Comparison of ENCODE assay signal across 1 cellular context in the genomic region with DNA sequence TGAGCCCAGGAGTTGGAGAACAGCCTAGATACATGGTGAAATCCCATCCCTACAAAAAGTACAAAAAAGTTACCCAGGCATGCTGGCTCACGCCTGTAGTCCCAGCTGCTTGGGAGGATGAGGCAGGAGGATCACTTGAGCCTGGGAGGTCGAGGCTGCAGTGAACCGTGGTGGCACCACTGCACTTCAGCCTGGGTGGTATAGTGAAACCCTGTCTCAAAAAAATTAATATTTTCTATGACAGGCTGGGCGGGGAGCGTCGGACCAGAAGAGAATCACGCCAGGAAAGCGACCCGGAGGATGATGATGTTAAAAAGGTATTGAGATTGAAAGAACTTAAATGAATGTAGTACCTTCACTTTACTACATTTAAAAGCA.
A peak's percentile ranks its signal among the peaks of the same experiment; 100 is the strongest.
TF ChIP-seq lines count a peak whose summit lies in the region.

No MANE protein-coding gene starts in this region.

TF ChIP-seq in K562, 482 proteins besides CTCF, POLR2A, EP300 and RAD21:
- no peak for TF ChIP-seq PHB (CRISPR knock-in tag; IDR thresholded peaks at IDR 0.05)
- no peak for TF ChIP-seq MTA2 (IDR thresholded peaks at IDR 0.05; ENCODE audit: low read depth)
- no peak for TF ChIP-seq ZNF316 (IDR thresholded peaks at IDR 0.05)
- peak; percentile 52; the same call in 1 of the 2 replicates for TF ChIP-seq POLR2G (IDR thresholded peaks at IDR 0.05; ENCODE audit: low read depth, low read length)
- TF ChIP-seq, protein P1, sequence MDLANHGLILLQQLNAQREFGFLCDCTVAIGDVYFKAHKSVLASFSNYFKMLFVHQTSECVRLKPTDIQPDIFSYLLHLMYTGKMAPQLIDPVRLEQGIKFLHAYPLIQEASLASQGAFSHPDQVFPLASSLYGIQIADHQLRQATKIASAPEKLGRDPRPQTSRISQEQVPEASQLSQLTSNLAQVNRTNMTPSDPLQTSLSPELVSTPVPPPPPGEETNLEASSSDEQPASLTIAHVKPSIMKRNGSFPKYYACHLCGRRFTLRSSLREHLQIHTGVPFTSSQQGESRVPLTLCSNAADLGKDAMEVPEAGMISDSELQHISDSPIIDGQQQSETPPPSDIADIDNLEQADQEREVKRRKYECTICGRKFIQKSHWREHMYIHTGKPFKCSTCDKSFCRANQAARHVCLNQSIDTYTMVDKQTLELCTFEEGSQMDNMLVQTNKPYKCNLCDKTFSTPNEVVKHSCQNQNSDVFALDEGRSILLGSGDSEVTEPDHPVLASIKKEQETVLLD (IDR thresholded peaks at IDR 0.05): no peak
- peak; percentile 73 for TF ChIP-seq RBFOX2 (IDR thresholded peaks at IDR 0.05; ENCODE audit: low read depth, low read length)
- no peak for TF ChIP-seq NCOA2 (IDR thresholded peaks at IDR 0.05; ENCODE audit: partially characterized antibody in 2 of 2)
